10 cellular contexts compared by ENCODE assay signal in the genomic region with DNA sequence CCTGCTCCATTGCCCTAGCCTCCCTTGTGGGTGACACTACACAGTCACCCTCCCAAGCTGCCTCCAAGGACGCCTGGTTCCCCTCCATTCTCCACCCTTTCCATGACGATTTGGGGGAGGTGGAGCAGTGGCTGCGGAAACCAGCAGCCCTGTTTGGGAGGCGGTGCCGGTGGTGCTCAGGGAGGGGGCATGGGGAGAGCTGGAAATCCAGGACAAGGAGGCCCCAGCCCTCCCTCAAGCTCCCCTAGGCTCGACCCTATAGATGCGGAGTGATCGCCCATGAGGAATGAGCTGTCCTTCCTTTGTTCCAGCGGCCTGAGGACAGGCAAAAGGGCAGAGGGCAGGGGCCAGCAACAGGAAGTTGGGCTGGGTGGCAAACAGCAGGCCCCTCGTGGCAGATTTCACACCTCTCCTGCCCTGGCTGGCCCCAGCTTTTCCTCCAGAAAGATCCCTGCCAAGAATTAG. TPM values are rescaled to one million over a fixed set of nuclear protein-coding genes. Genes with fewer than 3 reads are reported as not detected.
DNase-seq lines count a peak whose midpoint lies in the region; ATAC-seq lines count a peak whose summit lies in the region.
"Had no signal": no experiment of that assay in that cellular context is flagged by ENCODE, and none has a peak within 500 bp of the region (broad histone marks: within the 10 kb centered on the region; RNA-seq: fewer than 3 reads in every experiment).

No MANE protein-coding gene starts in this region.

- no peak overlapping the region for H3K4me3 ChIP-seq in Karpas-422 (ENCODE audit: low read length)
- H3K4me3 ChIP-seq: pancreas, tibial artery had no signal

- intact Hi-C loops in activated T-helper 2 cell treated with anti-CD3 and anti-CD28 coated beads, Interferon-gamma antibody, Interleukin-2, Interleukin-4, amounts not matched to agents 10 μg/mL and 5 μg/mL and 100 μg/mL, durations not matched to agents 14 hours and 24 hours and 36 hours (cut with micrococcal nuclease): no loop called here

- H3K36me3 ChIP-seq in Karpas-422 (ENCODE audit: insufficient read depth, low read length): peaks cover 8% of the 10 kb centered on the region

- no peaks in the 10 kb centered on the region for H3K9me3 ChIP-seq in Karpas-422 (ENCODE audit: low read length)
- H3K9me3 ChIP-seq: pancreas, tibial artery had no signal

- no peak overlapping the region for H3K4me2 ChIP-seq in Karpas-422 (ENCODE audit: low read depth, low read length, poor library complexity, severe bottlenecking)

- H3K27ac ChIP-seq in layer of hippocampus (ENCODE audit: low read depth, low read length): peak overlapping the region; percentile 27
- no peak overlapping the region for H3K27ac ChIP-seq in Karpas-422 (ENCODE audit: low read length)
- H3K27ac ChIP-seq: pancreas, tibial artery had no signal

- H3K9ac ChIP-seq in Karpas-422 (ENCODE audit: low read length): no peak overlapping the region

- H3K9me3 Mint-ChIP-seq in activated CD8-positive, alpha-beta memory T cell treated with anti-CD3 and anti-CD28 coated beads, Interleukin-2, amount 10 ng/mL, durations not matched to agents 7 days and 5 days (ENCODE audit: low read depth): no peaks in the 10 kb centered on the region
- H3K9me3 Mint-ChIP-seq in activated T-helper 2 cell treated with anti-CD3 and anti-CD28 coated beads, Interferon-gamma antibody, Interleukin-2, Interleukin-4, amounts not matched to agents 10 μg/mL and 5 μg/mL and 100 μg/mL, durations not matched to agents 14 hours and 24 hours and 36 hours: no peaks in the 10 kb centered on the region
- H3K9me3 Mint-ChIP-seq in stimulated activated naive CD8-positive, alpha-beta T cell treated with anti-CD3 and anti-CD28 coated beads, Interleukin-15, amount 100 ng/mL, for 72 hours: no peaks in the 10 kb centered on the region

- H3K36me3 Mint-ChIP-seq in activated CD8-positive, alpha-beta memory T cell treated with anti-CD3 and anti-CD28 coated beads, Interleukin-2, amount 10 ng/mL, durations not matched to agents 7 days and 5 days: peaks cover 14% of the 10 kb centered on the region
- H3K36me3 Mint-ChIP-seq in activated T-helper 2 cell treated with anti-CD3 and anti-CD28 coated beads, Interferon-gamma antibody, Interleukin-2, Interleukin-4, amounts not matched to agents 10 μg/mL and 5 μg/mL and 100 μg/mL, durations not matched to agents 14 hours and 24 hours and 36 hours (ENCODE audit: low read depth): peaks cover 31% of the 10 kb centered on the region

- ATAC-seq in activated CD8-positive, alpha-beta memory T cell treated with anti-CD3 and anti-CD28 coated beads, Interleukin-2, amount 10 ng/mL, durations not matched to agents 7 days and 5 days: no peak
- no peak for ATAC-seq in stimulated activated naive CD8-positive, alpha-beta T cell treated with anti-CD3 and anti-CD28 coated beads, Interleukin-15, amount 100 ng/mL, for 72 hours

- no peaks in the 10 kb centered on the region for H3K27me3 Mint-ChIP-seq in activated CD8-positive, alpha-beta memory T cell treated with anti-CD3 and anti-CD28 coated beads, Interleukin-2, amount 10 ng/mL, durations not matched to agents 7 days and 5 days
- H3K27me3 Mint-ChIP-seq in activated T-helper 2 cell treated with anti-CD3 and anti-CD28 coated beads, Interferon-gamma antibody, Interleukin-2, Interleukin-4, amounts not matched to agents 10 μg/mL and 5 μg/mL and 100 μg/mL, durations not matched to agents 14 hours and 24 hours and 36 hours (ENCODE audit: low read depth): no peaks in the 10 kb centered on the region
- H3K27me3 Mint-ChIP-seq in stimulated activated naive CD8-positive, alpha-beta T cell treated with anti-CD3 and anti-CD28 coated beads, Interleukin-15, amount 100 ng/mL, for 72 hours: no peaks in the 10 kb centered on the region

- 0 out of 2 replicates have a peak, but pooled peaks cover 4% of the 10 kb centered on the region for H4K20me1 ChIP-seq in Karpas-422 (ENCODE audit: insufficient read depth, low read depth, low read length)

- H3K9me2 ChIP-seq in Karpas-422 (replicated peaks; ENCODE audit: insufficient read depth, low read length): no peaks in the 10 kb centered on the region

- no peaks in the 10 kb centered on the region for H3K79me2 ChIP-seq in Karpas-422 (ENCODE audit: low read length)

- H3K4me1 Mint-ChIP-seq in activated CD8-positive, alpha-beta memory T cell treated with anti-CD3 and anti-CD28 coated beads, Interleukin-2, amount 10 ng/mL, durations not matched to agents 7 days and 5 days: peaks cover 35% of the 10 kb centered on the region
- peaks cover 14% of the 10 kb centered on the region for H3K4me1 Mint-ChIP-seq in activated T-helper 2 cell treated with anti-CD3 and anti-CD28 coated beads, Interferon-gamma antibody, Interleukin-2, Interleukin-4, amounts not matched to agents 10 μg/mL and 5 μg/mL and 100 μg/mL, durations not matched to agents 14 hours and 24 hours and 36 hours (ENCODE audit: low read depth)
- peaks cover 74% of the 10 kb centered on the region for H3K4me1 Mint-ChIP-seq in stimulated activated naive CD8-positive, alpha-beta T cell treated with anti-CD3 and anti-CD28 coated beads, Interleukin-15, amount 100 ng/mL, for 72 hours

- H3K27ac Mint-ChIP-seq in activated CD8-positive, alpha-beta memory T cell treated with anti-CD3 and anti-CD28 coated beads, Interleukin-2, amount 10 ng/mL, durations not matched to agents 7 days and 5 days: peak overlapping the region; percentile 70
- peak overlapping the region; percentile 82 for H3K27ac Mint-ChIP-seq in activated T-helper 2 cell treated with anti-CD3 and anti-CD28 coated beads, Interferon-gamma antibody, Interleukin-2, Interleukin-4, amounts not matched to agents 10 μg/mL and 5 μg/mL and 100 μg/mL, durations not matched to agents 14 hours and 24 hours and 36 hours
- peak overlapping the region; percentile 7 to 83 for H3K27ac Mint-ChIP-seq in stimulated activated naive CD8-positive, alpha-beta T cell treated with anti-CD3 and anti-CD28 coated beads, Interleukin-15, amount 100 ng/mL, for 72 hours

- CTCF ChIA-PET in activated CD8-positive, alpha-beta memory T cell treated with anti-CD3 and anti-CD28 coated beads, Interleukin-2, amount 10 ng/mL, durations not matched to agents 7 days and 5 days (lab: Charles Lee): interaction anchor here (1.1 to 11.0 kb wide), 7 partner anchors 10 to 220 kb away, joined by 4 to 190 read pairs (median 10); partner anchors contain the start of genes ARHGAP4, IDH3G, NAA10 and PLXNB3

- H3K27me3 ChIP-seq in layer of hippocampus (ENCODE audit: control insufficient read depth, insufficient read depth, low read length) (no peaks in the 10 kb centered on the region), Karpas-422 (ENCODE audit: low read length) (no peaks in the 10 kb centered on the region)
- H3K27me3 ChIP-seq: tibial artery had no signal

- H2AFZ ChIP-seq in Karpas-422 (ENCODE audit: low read length): no peak overlapping the region

- no peaks in the 10 kb centered on the region for H3K4me1 ChIP-seq in Karpas-422 (ENCODE audit: low read length)
- H3K4me1 ChIP-seq: pancreas had no signal

- DNase-seq in activated CD8-positive, alpha-beta memory T cell treated with anti-CD3 and anti-CD28 coated beads, Interleukin-2, amount 10 ng/mL, durations not matched to agents 7 days and 5 days: no peak
- DNase-seq in activated CD8-positive, alpha-beta memory T cell treated with anti-CD3 and anti-CD28 coated beads, Interleukin-2, amount 50 U/mL, for 48 hours: no peak
- no peak for DNase-seq in activated T-helper 2 cell treated with anti-CD3 and anti-CD28 coated beads, Interferon-gamma antibody, Interleukin-2, Interleukin-4, amounts not matched to agents 10 μg/mL and 5 μg/mL and 100 μg/mL, durations not matched to agents 14 hours and 24 hours and 36 hours (ENCODE audit: low spot score)
- DNase-seq in stimulated activated naive CD8-positive, alpha-beta T cell treated with anti-CD3 and anti-CD28 coated beads, Interleukin-15, amount 100 ng/mL, for 72 hours: no peak
- DNase-seq in NCI-H146 treated with DMSO at 0.1 percent for 48 hours (lab: John Stamatoyannopoulos, UW; ENCODE audit: unreplicated experiment) (no peak), Karpas-422 (no peak)
- DNase-seq in stimulated activated CD8-positive, alpha-beta memory T cell treated with anti-CD3 and anti-CD28 coated beads, Interleukin-4, amount 100 ng/mL, for 48 hours: no peak

- H3K4me3 Mint-ChIP-seq in activated CD8-positive, alpha-beta memory T cell treated with anti-CD3 and anti-CD28 coated beads, Interleukin-2, amount 10 ng/mL, durations not matched to agents 7 days and 5 days: no peak overlapping the region
- no peak overlapping the region for H3K4me3 Mint-ChIP-seq in activated T-helper 2 cell treated with anti-CD3 and anti-CD28 coated beads, Interferon-gamma antibody, Interleukin-2, Interleukin-4, amounts not matched to agents 10 μg/mL and 5 μg/mL and 100 μg/mL, durations not matched to agents 14 hours and 24 hours and 36 hours (ENCODE audit: low read depth)
- H3K4me3 Mint-ChIP-seq in stimulated activated naive CD8-positive, alpha-beta T cell treated with anti-CD3 and anti-CD28 coated beads, Interleukin-15, amount 100 ng/mL, for 72 hours: peak overlapping the region; percentile 49 to 63

RNA-seq across cellular contexts. Expression of gene RENBP, which starts 3.6 kb away (rescaled TPM):
- 1 to 10 TPM; 6.8 to 7.5 TPM for total RNA-seq in activated CD8-positive, alpha-beta memory T cell treated with anti-CD3 and anti-CD28 coated beads, Interleukin-2, amount 10 ng/mL, durations not matched to agents 7 days and 5 days
- 11.4 and 12.4 TPM in 2 replicates for total RNA-seq in activated T-helper 2 cell treated with anti-CD3 and anti-CD28 coated beads, Interferon-gamma antibody, Interleukin-2, Interleukin-4, amounts not matched to agents 10 μg/mL and 5 μg/mL and 100 μg/mL, durations not matched to agents 14 hours and 24 hours and 36 hours
- 0.22 and 0.26 TPM in 2 replicates for total RNA-seq in Karpas-422 (2014; rRNA removed; shearing (Covaris generic); ENCODE audit: low replicate concordance)

RNA-seq across cellular contexts. Expression of gene NAA10, which starts 13.2 kb away (rescaled TPM):
- 100 to 1,000 TPM in 1 of 2 experiments, 10 to 100 TPM in 1; 92.8 to 115 TPM for total RNA-seq in activated CD8-positive, alpha-beta memory T cell treated with anti-CD3 and anti-CD28 coated beads, Interleukin-2, amount 10 ng/mL, durations not matched to agents 7 days and 5 days
- total RNA-seq in activated T-helper 2 cell treated with anti-CD3 and anti-CD28 coated beads, Interferon-gamma antibody, Interleukin-2, Interleukin-4, amounts not matched to agents 10 μg/mL and 5 μg/mL and 100 μg/mL, durations not matched to agents 14 hours and 24 hours and 36 hours: 127 and 128 TPM in 2 replicates
- 103 and 144 TPM in 2 replicates for total RNA-seq in Karpas-422 (2014; rRNA removed; shearing (Covaris generic); ENCODE audit: low replicate concordance)

RNA-seq across cellular contexts. Expression of gene ARHGAP4, which starts 22.0 kb away (rescaled TPM):
- 100 to 1,000 TPM; 188 to 300 TPM for total RNA-seq in activated CD8-positive, alpha-beta memory T cell treated with anti-CD3 and anti-CD28 coated beads, Interleukin-2, amount 10 ng/mL, durations not matched to agents 7 days and 5 days
- total RNA-seq in activated T-helper 2 cell treated with anti-CD3 and anti-CD28 coated beads, Interferon-gamma antibody, Interleukin-2, Interleukin-4, amounts not matched to agents 10 μg/mL and 5 μg/mL and 100 μg/mL, durations not matched to agents 14 hours and 24 hours and 36 hours: 128 and 135 TPM in 2 replicates
- 104 and 218 TPM in 2 replicates for total RNA-seq in Karpas-422 (2014; rRNA removed; shearing (Covaris generic); ENCODE audit: low replicate concordance)

RNA-seq across cellular contexts. Expression of gene HCFC1, which starts 23.6 kb away (rescaled TPM):
- total RNA-seq in activated CD8-positive, alpha-beta memory T cell treated with anti-CD3 and anti-CD28 coated beads, Interleukin-2, amount 10 ng/mL, durations not matched to agents 7 days and 5 days: 100 to 1,000 TPM; 136 to 138 TPM
- 107 and 108 TPM in 2 replicates for total RNA-seq in activated T-helper 2 cell treated with anti-CD3 and anti-CD28 coated beads, Interferon-gamma antibody, Interleukin-2, Interleukin-4, amounts not matched to agents 10 μg/mL and 5 μg/mL and 100 μg/mL, durations not matched to agents 14 hours and 24 hours and 36 hours
- 16.8 and 29.4 TPM in 2 replicates for total RNA-seq in Karpas-422 (2014; rRNA removed; shearing (Covaris generic); ENCODE audit: low replicate concordance)

RNA-seq across cellular contexts. Expression of gene TMEM187, which starts 24.5 kb away (rescaled TPM):
- 10 to 100 TPM in 1 of 2 experiments, 1 to 10 TPM in 1; 8.6 to 10.7 TPM for total RNA-seq in activated CD8-positive, alpha-beta memory T cell treated with anti-CD3 and anti-CD28 coated beads, Interleukin-2, amount 10 ng/mL, durations not matched to agents 7 days and 5 days
- 2.1 and 2.7 TPM in 2 replicates for total RNA-seq in activated T-helper 2 cell treated with anti-CD3 and anti-CD28 coated beads, Interferon-gamma antibody, Interleukin-2, Interleukin-4, amounts not matched to agents 10 μg/mL and 5 μg/mL and 100 μg/mL, durations not matched to agents 14 hours and 24 hours and 36 hours
- total RNA-seq in Karpas-422 (2014; rRNA removed; shearing (Covaris generic); ENCODE audit: low replicate concordance): 1.5 and 3.9 TPM in 2 replicates

Comparison
In these comparisons a context has a peak if more than half of its experiments do, and no peak if none do; other contexts are left out.
1. H3K4me3 Mint-ChIP-seq: peak in stimulated activated naive CD8-positive, alpha-beta T cell treated with anti-CD3 and anti-CD28 coated beads, Interleukin-15, amount 100 ng/mL, for 72 hours (2 of 2); none in activated CD8-positive, alpha-beta memory T cell treated with anti-CD3 and anti-CD28 coated beads, Interleukin-2, amount 10 ng/mL, durations not matched to agents 7 days and 5 days (single experiment) and activated T-helper 2 cell treated with anti-CD3 and anti-CD28 coated beads, Interferon-gamma antibody, Interleukin-2, Interleukin-4, amounts not matched to agents 10 μg/mL and 5 μg/mL and 100 μg/mL, durations not matched to agents 14 hours and 24 hours and 36 hours (single experiment).
2. Peak in every context shown above with its lines, with median percentiles within 50 percentile points of each other: H3K27ac Mint-ChIP-seq.